ENCODE assay signal across 9 cellular contexts in the genomic region with DNA sequence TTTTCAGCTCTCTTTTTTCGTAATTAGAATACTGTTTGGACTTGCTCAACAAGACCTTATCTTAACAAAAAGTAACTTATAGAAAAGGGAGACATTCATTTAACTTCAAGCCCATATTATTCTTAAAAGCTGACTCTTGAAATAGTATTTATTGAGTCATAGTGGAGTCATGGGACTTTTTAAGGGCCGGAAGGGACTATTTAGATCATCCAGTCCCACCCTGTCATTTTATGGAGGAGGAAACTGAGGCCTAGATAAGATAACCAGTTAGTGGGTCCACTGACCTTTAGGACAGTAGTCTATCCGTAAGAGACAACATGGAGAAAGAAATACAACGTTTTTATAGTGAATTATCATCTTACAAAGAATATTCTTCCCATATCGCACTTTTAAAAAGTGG. TPM values are rescaled to one million over a fixed set of nuclear protein-coding genes. Genes with fewer than 3 reads are reported as not detected.
DNase-seq lines count a peak whose midpoint lies in the region; ATAC-seq, FAIRE-seq and TF ChIP-seq lines count a peak whose summit lies in the region.
"Had no signal": no experiment of that assay in that cellular context is flagged by ENCODE, and none has a peak within 500 bp of the region (broad histone marks: within the 10 kb centered on the region; RNA-seq: fewer than 3 reads in every experiment).

No MANE protein-coding gene starts in this region.

- peak overlapping the region; percentile 95 for H3K4me3 Mint-ChIP-seq in activated T-cell treated with anti-CD3 and anti-CD28 coated beads, Interleukin-2, amount 50 U/mL, for 4 hours
- peak overlapping the region; percentile 87 for H3K4me3 Mint-ChIP-seq in type B pancreatic cell

- TF ChIP-seq CTCF in HepG2 (CRISPR knock-in tag; IDR thresholded peaks at IDR 0.05): no peak
- no peak for TF ChIP-seq CTCF in type B pancreatic cell (conservative IDR thresholded peaks at IDR 0.05)

- peak overlapping the region; percentile 100 for H3K9ac ChIP-seq in adipocyte (ENCODE audit: low read length)
- H3K9ac ChIP-seq in HepG2 (ENCODE audit: insufficient read depth, low read depth, low read length): peak overlapping the region; percentile 87

- CTCF ChIA-PET in HepG2 (lab: Yijun Ruan, JAX; ENCODE audit: low intra/inter-chr PET ratio, low total read pairs): no interaction called here

- TSS peak; percentile 62 for BruUV-seq in HepG2 (replicated peaks; lab: Mats Ljungman, UMichigan)

- H3K4me1 Mint-ChIP-seq in activated T-cell treated with anti-CD3 and anti-CD28 coated beads, Interleukin-2, amount 50 U/mL, for 4 hours (ENCODE audit: low read depth): peaks cover 47% of the 10 kb centered on the region
- peaks cover 51% of the 10 kb centered on the region for H3K4me1 Mint-ChIP-seq in type B pancreatic cell (ENCODE audit: unreplicated experiment)

- no peaks in the 10 kb centered on the region for H3K27me3 ChIP-seq in adipocyte (replicated peaks; ENCODE audit: control insufficient read depth, insufficient read depth, low read length)
- no peaks in the 10 kb centered on the region; a peak in 1 of 5 replicates for H3K27me3 ChIP-seq in HepG2 (ENCODE audit: control insufficient read depth in 1 of 2, insufficient read depth in 2 of 2, low read length in 2 of 2)

- H3K79me2 ChIP-seq in HepG2 (ENCODE audit: insufficient read depth, low read length): peaks cover 59% of the 10 kb centered on the region

- H3K36me3 Mint-ChIP-seq in activated T-cell treated with anti-CD3 and anti-CD28 coated beads, Interleukin-2, amount 50 U/mL, for 4 hours (ENCODE audit: insufficient read depth): peaks cover 23% of the 10 kb centered on the region
- peaks cover 20% of the 10 kb centered on the region for H3K36me3 Mint-ChIP-seq in type B pancreatic cell

- H3K27ac ChIP-seq in HepG2 (ENCODE audit: extremely low read length, insufficient read depth, low read length): no peak overlapping the region

- no peaks in the 10 kb centered on the region for H3K27me3 Mint-ChIP-seq in activated T-cell treated with anti-CD3 and anti-CD28 coated beads, Interleukin-2, amount 50 U/mL, for 4 hours (ENCODE audit: low read depth)
- no peaks in the 10 kb centered on the region for H3K27me3 Mint-ChIP-seq in type B pancreatic cell

- ATAC-seq in activated T-cell treated with anti-CD3 and anti-CD28 coated beads, Interleukin-2, amount 50 U/mL, for 4 hours: peak; percentile 4 to 8
- ATAC-seq in HepG2: no peak
- no peak for ATAC-seq in HG02870 (IDR thresholded peaks at IDR 0.05; ENCODE audit: unreplicated experiment)
- ATAC-seq in GM21526 (IDR thresholded peaks at IDR 0.05; ENCODE audit: low FRiP score, unreplicated experiment): no peak

- H3K4me3 ChIP-seq in adipocyte (ENCODE audit: low read length) (peak overlapping the region; percentile 96), HepG2 (replicated peaks in 1 of 3; ENCODE audit: insufficient read depth in 1 of 3, low read depth in 2 of 3, low read length in 3 of 3) (peak overlapping the region; percentile 73 to 99 (median 86); a peak in 5 of 6 replicates)

- no peaks in the 10 kb centered on the region for H3K9me3 Mint-ChIP-seq in activated T-cell treated with anti-CD3 and anti-CD28 coated beads, Interleukin-2, amount 50 U/mL, for 4 hours
- peaks cover 4% of the 10 kb centered on the region for H3K9me3 Mint-ChIP-seq in type B pancreatic cell

- in situ Hi-C loops in HepG2 (cut with HindIII; ENCODE audit: extremely low pct_ligation_motif_present, low pct_unique_long_range_greater_than_20kb): no loop called here

- no peak for TF ChIP-seq POLR2A in HepG2 (IDR thresholded peaks at IDR 0.05; ENCODE audit: insufficient read depth in 1 of 2, low read depth in 2 of 2, low read length in 2 of 2)

- intact Hi-C loops in HepG2 (cut with micrococcal nuclease; ENCODE audit: unreplicated experiment): loop anchor here (5.0 kb wide), 2 partner anchors 195 to 270 kb away; a partner anchor contains a TSS

- H3K36me3 ChIP-seq in adipocyte (ENCODE audit: control insufficient read depth, insufficient read depth, low read length, severe bottlenecking): peaks cover 6% of the 10 kb centered on the region
- no peaks in the 10 kb centered on the region for H3K36me3 ChIP-seq in HepG2 (replicated peaks in 1 of 2; ENCODE audit: control insufficient read depth in 1 of 2, insufficient read depth in 2 of 2, low read length in 2 of 2)

- POLR2A ChIA-PET in HepG2 (lab: Yijun Ruan, JAX): interaction anchor here (0.6 to 1.4 kb wide), 2 partner anchors 9 to 1343 kb away, joined by 3 read pairs; a partner anchor contains a TSS

- TF ChIP-seq RAD21 in HepG2 (CRISPR knock-in tag; IDR thresholded peaks at IDR 0.05): no peak

- no peak for DNase-seq in activated T-cell treated with anti-CD3 and anti-CD28 coated beads, Interleukin-2, amount 50 U/mL, for 4 hours
- DNase-seq in activated T-cell treated with anti-CD3 and anti-CD28 coated beads for 4 hours (no peak), adipocyte (ENCODE audit: low read depth) (peak; percentile 60), HepG2 (ENCODE audit: low spot score) (no peak), type B pancreatic cell (ENCODE audit: extremely low spot score, unreplicated experiment) (no peak)
- no peak for DNase-seq in stimulated activated CD4-positive, alpha-beta T cell treated with anti-CD3 and anti-CD28 coated beads, Interleukin-2, amount 100 ng/mL, for 24 hours
- DNase-seq: activated CD4-positive, alpha-beta T cell treated with anti-CD3 and anti-CD28 coated beads for 48 hours had no signal

- H3K9me3 ChIP-seq in adipocyte (ENCODE audit: control insufficient read depth, low read length) (no peaks in the 10 kb centered on the region), HepG2 (ENCODE audit: low read length) (no peaks in the 10 kb centered on the region)

- peak overlapping the region; percentile 80 for H3K4me2 ChIP-seq in HepG2 (ENCODE audit: low read depth, low read length)

- FAIRE-seq in HepG2 (lab: Jason Lieb, UNC): no peak

- H3K4me1 ChIP-seq in adipocyte (ENCODE audit: control insufficient read depth, insufficient read depth, low read length): peaks cover 35% of the 10 kb centered on the region
- peaks cover 36% of the 10 kb centered on the region for H3K4me1 ChIP-seq in HepG2 (ENCODE audit: insufficient read depth, low read length)

- no peak for TF ChIP-seq EP300 in HepG2 (IDR thresholded peaks at IDR 0.05; ENCODE audit: low read depth in 2 of 2, low read length in 2 of 2)
- TF ChIP-seq EP300 in HepG2 (CRISPR knock-in tag; IDR thresholded peaks at IDR 0.05; ENCODE audit: borderline replicate concordance): no peak

- WGBS in HepG2 (ENCODE audit: low lambda C conversion rate): 12% methylated on average over 5 of the region's 5 CpGs

- peak overlapping the region; percentile 90 for H3K27ac Mint-ChIP-seq in type B pancreatic cell

- peaks cover 39% of the 10 kb centered on the region for H4K20me1 ChIP-seq in HepG2 (ENCODE audit: insufficient read depth, low read length)

- no peak overlapping the region for H2AFZ ChIP-seq in HepG2 (ENCODE audit: low read length)

TF ChIP-seq in HepG2, 621 proteins besides CTCF, POLR2A, EP300 and RAD21 (continues in another document):
- no peak for TF ChIP-seq ZBTB1 (CRISPR knock-in tag; IDR thresholded peaks at IDR 0.05; ENCODE audit: borderline replicate concordance)
- TF ChIP-seq FOXK1 (CRISPR knock-in tag; IDR thresholded peaks at IDR 0.05; ENCODE audit: borderline replicate concordance, low read depth): no peak
- no peak for TF ChIP-seq ZNF773 (CRISPR knock-in tag; IDR thresholded peaks at IDR 0.05; ENCODE audit: borderline replicate concordance)
- no peak for TF ChIP-seq NCOA1 (CRISPR knock-in tag; IDR thresholded peaks at IDR 0.05)
- no peak for TF ChIP-seq CEBPB (IDR thresholded peaks at IDR 0.05; ENCODE audit: borderline replicate concordance, low read depth, low read length)
- TF ChIP-seq, protein P1, sequence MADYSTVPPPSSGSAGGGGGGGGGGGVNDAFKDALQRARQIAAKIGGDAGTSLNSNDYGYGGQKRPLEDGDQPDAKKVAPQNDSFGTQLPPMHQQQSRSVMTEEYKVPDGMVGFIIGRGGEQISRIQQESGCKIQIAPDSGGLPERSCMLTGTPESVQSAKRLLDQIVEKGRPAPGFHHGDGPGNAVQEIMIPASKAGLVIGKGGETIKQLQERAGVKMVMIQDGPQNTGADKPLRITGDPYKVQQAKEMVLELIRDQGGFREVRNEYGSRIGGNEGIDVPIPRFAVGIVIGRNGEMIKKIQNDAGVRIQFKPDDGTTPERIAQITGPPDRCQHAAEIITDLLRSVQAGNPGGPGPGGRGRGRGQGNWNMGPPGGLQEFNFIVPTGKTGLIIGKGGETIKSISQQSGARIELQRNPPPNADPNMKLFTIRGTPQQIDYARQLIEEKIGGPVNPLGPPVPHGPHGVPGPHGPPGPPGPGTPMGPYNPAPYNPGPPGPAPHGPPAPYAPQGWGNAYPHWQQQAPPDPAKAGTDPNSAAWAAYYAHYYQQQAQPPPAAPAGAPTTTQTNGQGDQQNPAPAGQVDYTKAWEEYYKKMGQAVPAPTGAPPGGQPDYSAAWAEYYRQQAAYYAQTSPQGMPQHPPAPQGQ (CRISPR knock-in tag; IDR thresholded peaks at IDR 0.05; ENCODE audit: borderline replicate concordance): no peak

RNA-seq across cellular contexts. Expression of a gene that starts 1.5 kb away (rescaled TPM):
- 100 to 1,000 TPM; 172 to 213 (median 188) TPM for total RNA-seq in activated T-cell treated with anti-CD3 and anti-CD28 coated beads, Interleukin-2, amount 50 U/mL, for 4 hours
- 92.7 and 129 TPM in 2 replicates for total RNA-seq in HepG2 (2016; rRNA removed; fragmentation: Illumina TruSeq; extraction: Trizol)
- total RNA-seq in HepG2 (2016; cell fraction: cytosol; rRNA removed; fragmentation: Illumina TruSeq; extraction: Trizol; ENCODE audit: low read depth): 42.6 and 48.0 TPM in 2 replicates
- total RNA-seq in HepG2 (2016; cell fraction: insoluble cytoplasmic fraction; rRNA removed; fragmentation: Illumina TruSeq; extraction: Trizol): 87.1 and 128 TPM in 2 replicates
- 96.4 and 97.6 TPM in 2 replicates for total RNA-seq in HepG2 (2016; cell fraction: membrane; rRNA removed; fragmentation: Illumina TruSeq; extraction: Trizol)
- 44.6 and 47.4 TPM in 2 replicates for total RNA-seq in HepG2 (2016; cell fraction: nucleus; rRNA removed; fragmentation: Illumina TruSeq; extraction: Trizol)
- polyA plus RNA-seq in HepG2 (2011; rRNA removed): 56.6 and 71.1 TPM in 2 replicates
- 39.2 and 62.2 TPM in 2 replicates for polyA plus RNA-seq in HepG2 (2011; cell fraction: cytosol; rRNA removed)
- 17.4 and 23.5 TPM in 2 replicates for polyA plus RNA-seq in HepG2 (2011; cell fraction: nucleus; rRNA removed)
- polyA plus RNA-seq in HepG2 (2012): 73.2 and 76.4 TPM in 2 replicates
- 45.2 and 58.6 TPM in 2 replicates for polyA plus RNA-seq in HepG2 (2016; cell fraction: cytosol; fragmentation: Illumina TruSeq; extraction: Trizol; ENCODE audit: low read depth)
- 158 and 166 TPM in 2 replicates for polyA plus RNA-seq in HepG2 (2016; cell fraction: insoluble cytoplasmic fraction; fragmentation: Illumina TruSeq; extraction: Trizol; ENCODE audit: low read depth)
- 84.2 and 93.1 TPM in 2 replicates for polyA plus RNA-seq in HepG2 (2016; cell fraction: membrane; fragmentation: Illumina TruSeq; extraction: Trizol; ENCODE audit: low read depth)
- 80.7 and 83.5 TPM in 2 replicates for polyA plus RNA-seq in HepG2 (2016; cell fraction: nucleus; fragmentation: Illumina TruSeq; extraction: Trizol; ENCODE audit: insufficient read depth, low read depth)
- polyA minus RNA-seq in HepG2 (2011; rRNA and poly(A)+ RNA removed; ENCODE audit: low replicate concordance): 19.4 and 29.7 TPM in 2 replicates
- 45.2 and 50.6 TPM in 2 replicates for polyA minus RNA-seq in HepG2 (2011; cell fraction: cytosol; rRNA and poly(A)+ RNA removed)
- polyA minus RNA-seq in HepG2 (2011; cell fraction: nucleus; rRNA and poly(A)+ RNA removed): 43.8 and 54.3 TPM in 2 replicates
- total RNA-seq in type B pancreatic cell (ENCODE audit: low replicate concordance): 110 and 151 TPM in 2 replicates

Comparison
In these comparisons a context has a peak if more than half of its experiments do, and no peak if none do; other contexts are left out.
1. ATAC-seq: peak in activated T-cell treated with anti-CD3 and anti-CD28 coated beads, Interleukin-2, amount 50 U/mL, for 4 hours (2 of 2); none in HepG2 (single experiment), HG02870 (single experiment) and GM21526 (single experiment).